ENCODE assay signal across 8 cellular contexts in the genomic region with DNA sequence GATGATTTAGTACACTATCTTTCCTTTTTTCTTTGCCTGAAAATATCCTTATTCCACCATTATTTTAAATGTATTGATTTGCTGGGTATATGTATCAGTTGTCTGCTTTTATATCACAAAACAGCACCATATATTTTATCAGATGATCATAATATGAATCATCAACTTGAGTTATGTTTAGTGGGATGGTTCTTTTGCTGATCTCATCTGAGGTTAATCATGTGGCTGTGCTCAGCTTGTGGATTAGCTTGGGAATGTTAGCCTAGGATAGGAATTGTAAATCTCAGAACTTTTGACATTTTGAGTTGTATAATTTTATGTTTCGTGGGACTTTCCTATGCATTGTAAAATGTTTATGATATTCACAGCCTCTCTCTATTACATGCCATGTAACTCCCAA.
A peak's percentile ranks its signal among the peaks of the same experiment; 100 is the strongest.
DNase-seq lines count a peak whose midpoint lies in the region; ATAC-seq, FAIRE-seq and TF ChIP-seq lines count a peak whose summit lies in the region.
"Not testable (repeated sequence)": the region's sequence is repeated elsewhere in the genome, so short reads cannot be mapped to it uniquely, and the experiment has no call there.

No MANE protein-coding gene starts in this region.

- not testable (repeated sequence) for H3K36me3 ChIP-seq in OCI-LY3 (replicated peaks; ENCODE audit: low read depth, low read length); PC-3 (ENCODE audit: low read depth, low read length); smooth muscle cell (ENCODE audit: low read depth)

- not testable (repeated sequence) for H3F3A ChIP-seq in PC-3 (ENCODE audit: low read length, unreplicated experiment); smooth muscle cell (ENCODE audit: low read depth)

- not testable (repeated sequence) for TF ChIP-seq CTCF in OCI-LY3 (IDR thresholded peaks at IDR 0.05; ENCODE audit: low read depth, low read length); PC-3 (conservative IDR thresholded peaks at IDR 0.05; ENCODE audit: low read depth, low read length); foreskin keratinocyte (conservative IDR thresholded peaks at IDR 0.05); smooth muscle cell (IDR thresholded peaks at IDR 0.05; ENCODE audit: borderline replicate concordance, insufficient read depth, poor library complexity, severe bottlenecking)

- CTCF ChIA-PET in PC-3 (lab: Charles Lee) = not testable (repeated sequence)

- not testable (repeated sequence) for H2AFZ ChIP-seq in OCI-LY3 (ENCODE audit: low read depth, low read length); PC-3 (ENCODE audit: low read length); smooth muscle cell (ENCODE audit: low read depth)

- not testable (repeated sequence) for H3K27ac ChIP-seq in OCI-LY3 (ENCODE audit: low read length); PC-3 (ENCODE audit: low read length)
- H3K27ac ChIP-seq in foreskin keratinocyte (peak overlapping the region; percentile 81), smooth muscle cell (ENCODE audit: low read depth) (peak overlapping the region; percentile 93)

- H3K4me3 ChIP-seq in OCI-LY3 (ENCODE audit: low read length); PC-3 (ENCODE audit: low read length); smooth muscle cell: not testable (repeated sequence)

- WGBS in smooth muscle cell (ENCODE audit: low lambda C conversion rate) = 75% methylated on average over 1 of the region's 1 CpG

- not testable (repeated sequence) for TF ChIP-seq POLR2A in GM12891 (IDR thresholded peaks at IDR 0.05; ENCODE audit: low read depth, low read length); GM12892 (IDR thresholded peaks at IDR 0.05; ENCODE audit: low read depth, low read length); H54 (IDR thresholded peaks at IDR 0.05; ENCODE audit: low read depth, low read length)

- intact Hi-C loops in PC-3 (cut with micrococcal nuclease) = not testable (repeated sequence)

- POLR2A ChIA-PET in PC-3 (lab: Charles Lee; ENCODE audit: unreplicated experiment) = not testable (repeated sequence)

- H3K4me2 ChIP-seq in OCI-LY3 (ENCODE audit: low read length) = peak overlapping the region; percentile 48; the same call in 1 of the 2 replicates
- H3K4me2 ChIP-seq in PC-3 (ENCODE audit: low read length); smooth muscle cell: not testable (repeated sequence)

- not testable (repeated sequence) for H4K20me1 ChIP-seq in OCI-LY3 (ENCODE audit: insufficient read depth, low read length); PC-3 (ENCODE audit: low read length); smooth muscle cell (ENCODE audit: low read depth)

- peak; percentile 68 for FAIRE-seq in GM12891 (lab: Jason Lieb, UNC)
- peak; percentile 48 for FAIRE-seq in GM12892 (lab: Jason Lieb, UNC)
- FAIRE-seq in H54 (lab: Jason Lieb, UNC) = peak; percentile 92
- peak; percentile 89 for FAIRE-seq in colon (lab: Jason Lieb, UNC)

- not testable (repeated sequence) for H3K79me2 ChIP-seq in OCI-LY3 (ENCODE audit: low read length); PC-3 (ENCODE audit: low read length); smooth muscle cell (ENCODE audit: low read depth)

- BruUV-seq in PC-3 (replicated peaks; lab: Mats Ljungman, UMichigan) = not testable (repeated sequence)

- H3K4me1 ChIP-seq in OCI-LY3 (ENCODE audit: low read length); PC-3 (ENCODE audit: insufficient read depth, low read length); foreskin keratinocyte; smooth muscle cell (ENCODE audit: low read depth): not testable (repeated sequence)

- DNase-seq in GM12891 (ENCODE audit: insufficient read length, low spot score); GM12892 (ENCODE audit: insufficient read length); H54 (ENCODE audit: insufficient read length, low spot score); PC-3; foreskin keratinocyte; smooth muscle cell (lab: John Stamatoyannopoulos, UW; ENCODE audit: unreplicated experiment): not testable (repeated sequence)

- not testable (repeated sequence) for H3K27me3 ChIP-seq in OCI-LY3 (ENCODE audit: low read depth, low read length); PC-3 (ENCODE audit: low read length); foreskin keratinocyte; smooth muscle cell (ENCODE audit: low read depth)

- H3K9me2 ChIP-seq in PC-3 (replicated peaks; ENCODE audit: low read length) = not testable (repeated sequence)

- H3K9ac ChIP-seq in OCI-LY3 (ENCODE audit: low read length); PC-3 (ENCODE audit: low read length): not testable (repeated sequence)
- peak overlapping the region; percentile 76 for H3K9ac ChIP-seq in smooth muscle cell (ENCODE audit: low read depth)

- ATAC-seq in PC-3 (peak; percentile 48; the same call in 1 of the 2 replicates), foreskin keratinocyte (peak; percentile 91)

- not testable (repeated sequence) for H3K9me3 ChIP-seq in OCI-LY3 (ENCODE audit: insufficient read depth, low read length); PC-3 (ENCODE audit: low read length); smooth muscle cell (replicated peaks; ENCODE audit: low read depth)
